12 cellular contexts compared by ENCODE assay signal in the genomic region with DNA sequence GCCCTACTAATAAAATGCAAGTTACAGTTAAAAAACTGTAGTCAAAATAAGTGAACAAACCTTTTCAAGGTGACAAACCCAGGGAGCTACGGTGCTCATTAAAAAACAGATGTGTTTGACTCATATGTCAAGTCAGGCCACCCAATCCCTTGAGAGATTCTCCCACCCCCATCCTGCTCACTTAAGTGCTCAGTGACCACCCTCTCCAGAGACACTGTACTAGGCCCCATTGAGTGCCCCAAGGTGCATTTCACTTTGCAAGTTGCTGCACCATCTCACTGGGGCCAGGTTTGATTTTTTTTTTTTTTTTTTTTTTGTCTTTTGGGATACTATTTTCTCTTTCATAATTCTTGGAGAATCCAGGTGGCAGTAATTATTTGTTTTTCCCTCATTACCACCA. TPM values are rescaled to one million over a fixed set of nuclear protein-coding genes. Genes with fewer than 3 reads are reported as not detected.
A peak's percentile ranks its signal among the peaks of the same experiment; 100 is the strongest.
DNase-seq lines count a peak whose midpoint lies in the region; ATAC-seq and TF ChIP-seq lines count a peak whose summit lies in the region.
"Had no signal": no experiment of that assay in that cellular context is flagged by ENCODE, and none has a peak within 500 bp of the region (broad histone marks: within the 10 kb centered on the region; RNA-seq: fewer than 3 reads in every experiment).

No MANE protein-coding gene starts in this region.

- peaks cover 66% of the 10 kb centered on the region for H3K4me1 ChIP-seq in left ventricle myocardium inferior
- H3K4me1 ChIP-seq in mesenchymal stem cell (ENCODE audit: control insufficient read depth, insufficient read depth, low read depth, low read length) = no peaks in the 10 kb centered on the region
- no peaks in the 10 kb centered on the region for H3K4me1 ChIP-seq in colonic mucosa

- H3K18ac ChIP-seq in mesenchymal stem cell (ENCODE audit: low read depth in 1 of 2, low read length in 2 of 2) = no peak overlapping the region

- TF ChIP-seq CTCF in left ventricle myocardium inferior (IDR thresholded peaks at IDR 0.05; ENCODE audit: borderline replicate concordance) (no peak), type B pancreatic cell (conservative IDR thresholded peaks at IDR 0.05) (no peak), colonic mucosa (IDR thresholded peaks at IDR 0.05) (no peak)

- H3K79me1 ChIP-seq in mesenchymal stem cell (replicated peaks; ENCODE audit: low read length, poor library complexity, severe bottlenecking) = peaks cover 24% of the 10 kb centered on the region

- no peak overlapping the region for H3K14ac ChIP-seq in mesenchymal stem cell (ENCODE audit: low read length in 2 of 2)

- H3K9me3 ChIP-seq in left ventricle myocardium inferior (replicated peaks) = peaks cover 4% of the 10 kb centered on the region
- peaks cover 8% of the 10 kb centered on the region for H3K9me3 ChIP-seq in mesenchymal stem cell (ENCODE audit: control insufficient read depth, low read length)
- no peaks in the 10 kb centered on the region for H3K9me3 ChIP-seq in colonic mucosa
- H3K9me3 ChIP-seq: esophagus muscularis mucosa had no signal

- H3K23ac ChIP-seq in mesenchymal stem cell (ENCODE audit: low read length in 2 of 2) = no peak overlapping the region

- no peak overlapping the region for H2BK12ac ChIP-seq in mesenchymal stem cell (ENCODE audit: low read length in 2 of 2)

- H3K9me3 Mint-ChIP-seq in activated T-helper 2 cell treated with anti-CD3 and anti-CD28 coated beads, Interferon-gamma antibody, Interleukin-2, Interleukin-4, amounts not matched to agents 10 μg/mL and 5 μg/mL and 100 μg/mL, durations not matched to agents 14 hours and 24 hours and 36 hours = peaks cover 45% of the 10 kb centered on the region
- H3K9me3 Mint-ChIP-seq in type B pancreatic cell = peaks cover 30% of the 10 kb centered on the region

- no peak overlapping the region for H2AFZ ChIP-seq in mesenchymal stem cell (ENCODE audit: low read depth, low read length)

- H3K9ac ChIP-seq in mesenchymal stem cell (ENCODE audit: low read length) = no peak overlapping the region
- no peak overlapping the region for H3K9ac ChIP-seq in colonic mucosa (ENCODE audit: low read depth in 2 of 2, low read length in 2 of 2)

- peaks cover 22% of the 10 kb centered on the region for H3K4me1 Mint-ChIP-seq in activated T-helper 2 cell treated with anti-CD3 and anti-CD28 coated beads, Interferon-gamma antibody, Interleukin-2, Interleukin-4, amounts not matched to agents 10 μg/mL and 5 μg/mL and 100 μg/mL, durations not matched to agents 14 hours and 24 hours and 36 hours (ENCODE audit: low read depth)
- H3K4me1 Mint-ChIP-seq in type B pancreatic cell (ENCODE audit: unreplicated experiment) = peaks cover 23% of the 10 kb centered on the region

- intact Hi-C loops in left ventricle myocardium inferior (cut with micrococcal nuclease) = no loop called here
- intact Hi-C loops in left cardiac atrium (cut with DNase I) = no loop called here
- intact Hi-C loops in activated T-helper 2 cell treated with anti-CD3 and anti-CD28 coated beads, Interferon-gamma antibody, Interleukin-2, Interleukin-4, amounts not matched to agents 10 μg/mL and 5 μg/mL and 100 μg/mL, durations not matched to agents 14 hours and 24 hours and 36 hours (cut with micrococcal nuclease) = no loop called here
- intact Hi-C loops in colonic mucosa (cut with DNase I) = loop anchor here (10.0 kb wide), 2 partner anchors 100 to 1100 kb away; a partner anchor contains a TSS

- H3K36me3 Mint-ChIP-seq in activated T-helper 2 cell treated with anti-CD3 and anti-CD28 coated beads, Interferon-gamma antibody, Interleukin-2, Interleukin-4, amounts not matched to agents 10 μg/mL and 5 μg/mL and 100 μg/mL, durations not matched to agents 14 hours and 24 hours and 36 hours (ENCODE audit: low read depth) = peaks cover 62% of the 10 kb centered on the region
- H3K36me3 Mint-ChIP-seq in type B pancreatic cell = peaks cover 49% of the 10 kb centered on the region

- H4K91ac ChIP-seq in mesenchymal stem cell (ENCODE audit: low read length) = no peak overlapping the region

- H3K27me3 Mint-ChIP-seq in activated T-helper 2 cell treated with anti-CD3 and anti-CD28 coated beads, Interferon-gamma antibody, Interleukin-2, Interleukin-4, amounts not matched to agents 10 μg/mL and 5 μg/mL and 100 μg/mL, durations not matched to agents 14 hours and 24 hours and 36 hours (ENCODE audit: low read depth) = no peaks in the 10 kb centered on the region
- H3K27me3 Mint-ChIP-seq in type B pancreatic cell = no peaks in the 10 kb centered on the region

- DNase-seq in left ventricle myocardium inferior (no peak), left cardiac atrium (no peak), mesenchymal stem cell (no peak), type B pancreatic cell (ENCODE audit: extremely low spot score, unreplicated experiment) (peak; percentile 20), A172 (ENCODE audit: low spot score) (no peak), NK-92 (lab: John Stamatoyannopoulos, UW; ENCODE audit: unreplicated experiment) (no peak), colonic mucosa (no peak)
- DNase-seq in activated T-helper 2 cell treated with anti-CD3 and anti-CD28 coated beads, Interferon-gamma antibody, Interleukin-2, Interleukin-4, amounts not matched to agents 10 μg/mL and 5 μg/mL and 100 μg/mL, durations not matched to agents 14 hours and 24 hours and 36 hours (ENCODE audit: low spot score) = no peak
- DNase-seq: anterior cingulate cortex, NCI-H1092, NCI-H526 had no signal

- no peaks in the 10 kb centered on the region for H3K36me3 ChIP-seq in left ventricle myocardium inferior
- peaks cover 16 to 22% of the 10 kb centered on the region in 2 experiments for H3K36me3 ChIP-seq in mesenchymal stem cell (ENCODE audit: control insufficient read depth in 1 of 2, insufficient read depth in 2 of 2, low read depth in 1 of 2, low read length in 2 of 2)
- H3K36me3 ChIP-seq in colonic mucosa = no peaks in the 10 kb centered on the region
- H3K36me3 ChIP-seq: esophagus muscularis mucosa had no signal

- H2BK120ac ChIP-seq in mesenchymal stem cell (ENCODE audit: low read depth, low read length) = no peak overlapping the region

- peak overlapping the region; percentile 94 for H3K4me3 Mint-ChIP-seq in activated T-helper 2 cell treated with anti-CD3 and anti-CD28 coated beads, Interferon-gamma antibody, Interleukin-2, Interleukin-4, amounts not matched to agents 10 μg/mL and 5 μg/mL and 100 μg/mL, durations not matched to agents 14 hours and 24 hours and 36 hours (ENCODE audit: low read depth)
- peak overlapping the region; percentile 98 for H3K4me3 Mint-ChIP-seq in type B pancreatic cell

- no peak overlapping the region for H3K27ac Mint-ChIP-seq in activated T-helper 2 cell treated with anti-CD3 and anti-CD28 coated beads, Interferon-gamma antibody, Interleukin-2, Interleukin-4, amounts not matched to agents 10 μg/mL and 5 μg/mL and 100 μg/mL, durations not matched to agents 14 hours and 24 hours and 36 hours
- H3K27ac Mint-ChIP-seq in type B pancreatic cell = peak overlapping the region; percentile 29

- H3K27ac ChIP-seq in left ventricle myocardium inferior (replicated peaks) = no peak overlapping the region
- H3K27ac ChIP-seq in mesenchymal stem cell (ENCODE audit: low read length, poor library complexity, severe bottlenecking) = no peak overlapping the region
- H3K27ac ChIP-seq in colonic mucosa = no peak overlapping the region
- H3K27ac ChIP-seq: esophagus muscularis mucosa had no signal

- no peak overlapping the region for H4K8ac ChIP-seq in mesenchymal stem cell (ENCODE audit: low read length)

- no peaks in the 10 kb centered on the region for H3K27me3 ChIP-seq in left ventricle myocardium inferior (ENCODE audit: low read depth)
- no peaks in the 10 kb centered on the region for H3K27me3 ChIP-seq in mesenchymal stem cell (ENCODE audit: control insufficient read depth in 1 of 2, insufficient read depth in 1 of 2, low read length in 2 of 2)
- no peaks in the 10 kb centered on the region for H3K27me3 ChIP-seq in colonic mucosa
- H3K27me3 ChIP-seq: esophagus muscularis mucosa had no signal

- no peak for ATAC-seq in left cardiac atrium

- WGBS in mesenchymal stem cell = 83% methylated on average over 1 of the region's 1 CpG

- H2BK5ac ChIP-seq in mesenchymal stem cell (ENCODE audit: low read depth, low read length, poor library complexity, severe bottlenecking) = no peak overlapping the region

- no peak overlapping the region for H3K4ac ChIP-seq in mesenchymal stem cell (ENCODE audit: low read depth in 1 of 2, low read length in 2 of 2)

- H2BK15ac ChIP-seq in mesenchymal stem cell (ENCODE audit: low read depth, poor library complexity, severe bottlenecking) = no peak overlapping the region

- no peak overlapping the region for H2AK5ac ChIP-seq in mesenchymal stem cell (ENCODE audit: low read length, severe bottlenecking)

- peak overlapping the region; percentile 37 for H3K4me2 ChIP-seq in mesenchymal stem cell (ENCODE audit: low read length, poor library complexity, severe bottlenecking)

- H3K4me3 ChIP-seq in left ventricle myocardium inferior (peak overlapping the region; percentile 92), mesenchymal stem cell (ENCODE audit: insufficient read depth in 1 of 2, low read depth in 1 of 2, low read length in 2 of 2) (peak overlapping the region in 1 of 2 experiments; percentile 93), colonic mucosa (no peak overlapping the region)

RNA-seq across cellular contexts. Expression of a gene that starts 1.9 kb away (rescaled TPM):
- 6.8 TPM for total RNA-seq in left ventricle myocardium inferior
- 10 to 100 TPM; 13.6 to 17.0 TPM for total RNA-seq in left cardiac atrium
- 9.7 and 9.8 TPM in 2 replicates for total RNA-seq in activated T-helper 2 cell treated with anti-CD3 and anti-CD28 coated beads, Interferon-gamma antibody, Interleukin-2, Interleukin-4, amounts not matched to agents 10 μg/mL and 5 μg/mL and 100 μg/mL, durations not matched to agents 14 hours and 24 hours and 36 hours
- 6.6 TPM for polyA plus RNA-seq in mesenchymal stem cell (2013, experiment 1 of 2)
- polyA plus RNA-seq in mesenchymal stem cell (2013, experiment 2 of 2) = 7.5 TPM
- total RNA-seq in type B pancreatic cell (ENCODE audit: low replicate concordance) = 22.9 and 31.6 TPM in 2 replicates
- 12.0 and 13.0 TPM in 2 replicates for total RNA-seq in A172 (2014; rRNA removed; shearing (Covaris generic))
- total RNA-seq in colonic mucosa = 1 to 10 TPM; 5.5 to 7.7 TPM

RNA-seq across cellular contexts. Expression of a gene that starts 13.7 kb away (rescaled TPM):
- total RNA-seq in left ventricle myocardium inferior = 3.2 TPM
- total RNA-seq in left cardiac atrium = 1 to 10 TPM; 7.9 to 9.4 TPM
- total RNA-seq in activated T-helper 2 cell treated with anti-CD3 and anti-CD28 coated beads, Interferon-gamma antibody, Interleukin-2, Interleukin-4, amounts not matched to agents 10 μg/mL and 5 μg/mL and 100 μg/mL, durations not matched to agents 14 hours and 24 hours and 36 hours = 3.3 and 3.5 TPM in 2 replicates
- 3.1 TPM for polyA plus RNA-seq in mesenchymal stem cell (2013, experiment 1 of 2)
- polyA plus RNA-seq in mesenchymal stem cell (2013, experiment 2 of 2) = 2.8 TPM
- 18.8 and 24.4 TPM in 2 replicates for total RNA-seq in type B pancreatic cell (ENCODE audit: low replicate concordance)
- total RNA-seq in A172 (2014; rRNA removed; shearing (Covaris generic)) = 7.9 and 9.2 TPM in 2 replicates
- total RNA-seq in colonic mucosa = 1 to 10 TPM; 4.7 to 4.8 TPM
